ENCODE assay signal across 22 cellular contexts in the genomic region with DNA sequence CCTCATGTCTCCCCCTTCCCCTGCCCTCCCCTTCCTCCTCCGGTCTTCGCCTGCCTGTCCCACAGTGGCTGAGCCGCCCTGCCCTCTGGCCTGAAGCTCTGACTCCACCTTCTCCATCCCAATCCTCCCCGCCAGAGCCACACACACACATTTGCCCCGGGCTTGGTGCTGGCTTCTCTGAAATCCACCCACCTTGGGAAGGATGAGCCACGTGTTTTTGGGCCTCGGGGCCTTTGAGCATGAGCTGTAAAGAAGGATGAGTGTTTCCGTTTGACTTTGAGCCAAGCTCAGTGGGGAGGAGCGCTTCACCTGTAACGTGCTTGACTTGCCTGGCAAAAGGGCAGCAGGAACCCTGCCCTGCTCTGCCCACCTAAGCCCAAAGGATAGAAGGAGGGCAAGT.
DNase-seq lines count a peak whose midpoint lies in the region; ATAC-seq and TF ChIP-seq lines count a peak whose summit lies in the region.
"Had no signal": no experiment of that assay in that cellular context is flagged by ENCODE, and none has a peak within 500 bp of the region (broad histone marks: within the 10 kb centered on the region; RNA-seq: fewer than 3 reads in every experiment).

No MANE protein-coding gene starts in this region.

- RAD21 ChIA-PET in HCT116 (lab: Charles Lee; ENCODE audit: low non-redundant PET in 1 of 2, low total read pairs in 2 of 2, uncharacterized antibody in 2 of 2, unreplicated experiment in 2 of 2), result no interaction called here

- H3K4me3 ChIP-seq in HCT116 (replicated peaks in 1 of 2; ENCODE audit: low read depth in 1 of 2, low read length in 2 of 2) (no peak overlapping the region), esophagus squamous epithelium (no peak overlapping the region), right cardiac atrium (ENCODE audit: low read length) (no peak overlapping the region)
- H3K4me3 ChIP-seq: left ventricle myocardium inferior, tibial artery had no signal

- H3K9me3 ChIP-seq in HCT116 (ENCODE audit: control insufficient read depth in 1 of 2, insufficient read depth in 1 of 2, low read depth in 1 of 2, low read length in 2 of 2) (no peaks in the 10 kb centered on the region), esophagus squamous epithelium (no peaks in the 10 kb centered on the region), right cardiac atrium (ENCODE audit: control insufficient read depth, low read length) (no peaks in the 10 kb centered on the region)
- H3K9me3 ChIP-seq: left ventricle myocardium inferior, tibial artery had no signal

- POLR2A ChIA-PET in HCT116 (lab: Charles Lee) (no interaction called here), HEK293T (lab: Yijun Ruan, JAX) (no interaction called here)

- TF ChIP-seq RAD21 in HCT116 (IDR thresholded peaks at IDR 0.05; ENCODE audit: low read depth), result no peak

- H4K20me1 ChIP-seq in HCT116 (ENCODE audit: insufficient read depth), result no peaks in the 10 kb centered on the region

- intact Hi-C loops in HCT116 (cut with micrococcal nuclease), result no loop called here
- intact Hi-C loops in esophagus squamous epithelium (cut with DNase I), result no loop called here
- intact Hi-C loops in right cardiac atrium (cut with DNase I), result no loop called here

- H3K36me3 ChIP-seq in HCT116 (ENCODE audit: control insufficient read depth in 1 of 2, insufficient read depth in 2 of 2, low read length in 2 of 2) (no peaks in the 10 kb centered on the region), esophagus squamous epithelium (no peaks in the 10 kb centered on the region)
- H3K36me3 ChIP-seq: left ventricle myocardium inferior, tibial artery had no signal

- H3K27me3 ChIP-seq in HCT116 (ENCODE audit: insufficient read depth, low read length) (peaks cover 12% of the 10 kb centered on the region; the same call in 1 of the 2 replicates), esophagus squamous epithelium (no peaks in the 10 kb centered on the region), right cardiac atrium (ENCODE audit: control insufficient read depth, insufficient read depth) (no peaks in the 10 kb centered on the region)
- H3K27me3 ChIP-seq: tibial artery had no signal

- TF ChIP-seq POLR2A in HCT116 (IDR thresholded peaks at IDR 0.05; ENCODE audit: borderline replicate concordance, extremely low read depth, insufficient read depth, insufficient read length) (no peak), esophagus squamous epithelium (IDR thresholded peaks at IDR 0.05) (no peak)

- 40 to 57% methylated on average over 4 to 8 of the region's 10 CpGs for WGBS in esophagus squamous epithelium, 2 donors
- 93% methylated on average over 10 of the region's 10 CpGs for WGBS in right cardiac atrium

- DNase-seq in NCI-H748 (lab: John Stamatoyannopoulos, UW; ENCODE audit: unreplicated experiment) (peak; percentile 15), NCI-H748 treated with DMSO at 0.1 percent for 48 hours (lab: John Stamatoyannopoulos, UW) (no peak), HCT116 (ENCODE audit: low read depth, low spot score) (no peak), RPMI8226 (peak; percentile 62), esophagus squamous epithelium (lab: John Stamatoyannopoulos, UW) (no peak), right cardiac atrium (no peak), HEK293T (ENCODE audit: extremely low spot score) (no peak)
- DNase-seq: activated CD8-positive, alpha-beta memory T cell treated with anti-CD3 and anti-CD28 coated beads, Interleukin-2, amount 10 ng/mL, durations not matched to agents 7 days and 5 days; DMS 273 treated with DMSO at 0.1 percent for 48 hours; endodermal cell; GOT3; left ventricle myocardium inferior; natural killer cell; NCI-H1048; NCI-H1694 treated with DMSO at 0.1 percent for 48 hours; NCI-H526 treated with DMSO at 0.1 percent for 48 hours; OCI-M1; SHP77 treated with DMSO at 0.1 percent for 48 hours; tibial artery had no signal

- CTCF ChIA-PET in HCT116 (lab: Charles Lee) (no interaction called here), HEK293T (lab: Yijun Ruan, JAX) (no interaction called here)

- H3K79me2 ChIP-seq in HCT116 (ENCODE audit: insufficient read depth, low read length), result no peaks in the 10 kb centered on the region

- H3K27ac ChIP-seq in HCT116 (ENCODE audit: low read depth, low read length) (no peak overlapping the region), esophagus squamous epithelium (peak overlapping the region; percentile 34 to 86 (median 74)), right cardiac atrium (ENCODE audit: low read length) (no peak overlapping the region)
- H3K27ac ChIP-seq: 22Rv1, left ventricle myocardium inferior, tibial artery, VCaP had no signal

- ATAC-seq in HCT116, result no peak
- ATAC-seq in HG03039 (IDR thresholded peaks at IDR 0.05; ENCODE audit: unreplicated experiment), result no peak
- ATAC-seq in right cardiac atrium, result no peak
- ATAC-seq: activated CD8-positive, alpha-beta memory T cell treated with anti-CD3 and anti-CD28 coated beads, Interleukin-2, amount 10 ng/mL, durations not matched to agents 7 days and 5 days had no signal

- no peak overlapping the region for H3K4me2 ChIP-seq in HCT116 (ENCODE audit: low read length)

- H2AFZ ChIP-seq in HCT116 (ENCODE audit: low read depth, low read length, poor library complexity, severe bottlenecking), result no peak overlapping the region

- H3K4me1 ChIP-seq in HCT116 (ENCODE audit: control insufficient read depth in 1 of 2, insufficient read depth in 2 of 2, low read length in 2 of 2) (no peaks in the 10 kb centered on the region; a peak in 1 of 4 replicates), esophagus squamous epithelium (peaks cover 6 to 47% (median 15%) of the 10 kb centered on the region in 3 donors), right cardiac atrium (ENCODE audit: control insufficient read depth, insufficient read depth, low read length) (no peaks in the 10 kb centered on the region)
- H3K4me1 ChIP-seq: tibial artery had no signal

- H3K9me2 ChIP-seq in HCT116 (ENCODE audit: insufficient read depth), result no peaks in the 10 kb centered on the region

- BruUV-seq in HCT116 (replicated peaks; lab: Mats Ljungman, UMichigan), result no TSS peak

- no peak overlapping the region for H3K9ac ChIP-seq in HCT116 (ENCODE audit: low read length)

- TF ChIP-seq CTCF in HCT116 (IDR thresholded peaks at IDR 0.05 in 2 of 3, conservative IDR thresholded peaks at IDR 0.05 in 1 of 3; ENCODE audit: borderline replicate concordance in 1 of 3, insufficient read depth in 1 of 3, low read depth in 2 of 3, low read length in 2 of 3) (no peak), esophagus squamous epithelium (IDR thresholded peaks at IDR 0.05) (no peak)

TF ChIP-seq in HCT116, 20 proteins besides CTCF, POLR2A, EP300 and RAD21:
- TF ChIP-seq, protein P1, sequence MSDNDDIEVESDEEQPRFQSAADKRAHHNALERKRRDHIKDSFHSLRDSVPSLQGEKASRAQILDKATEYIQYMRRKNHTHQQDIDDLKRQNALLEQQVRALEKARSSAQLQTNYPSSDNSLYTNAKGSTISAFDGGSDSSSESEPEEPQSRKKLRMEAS (IDR thresholded peaks at IDR 0.05), result 0 out of 2 replicates have a peak, but pooled peaks have one; percentile 22
- TF ChIP-seq ELF1 (IDR thresholded peaks at IDR 0.05; ENCODE audit: borderline replicate concordance, low read depth), result no peak
- TF ChIP-seq ZNF274 (IDR thresholded peaks at IDR 0.05; ENCODE audit: low read depth, low read length), result no peak

TF ChIP-seq in HEK293T, 16 proteins besides CTCF, POLR2A, EP300 and RAD21:
- TF ChIP-seq BHLHE40 (IDR thresholded peaks at IDR 0.05; ENCODE audit: borderline replicate concordance) (no peak), L3MBTL2 (conservative IDR thresholded peaks at IDR 0.05) (no peak), FOXK2 (IDR thresholded peaks at IDR 0.05) (no peak), HDGF (IDR thresholded peaks at IDR 0.05; ENCODE audit: borderline replicate concordance) (no peak), FOXM1 (IDR thresholded peaks at IDR 0.05; ENCODE audit: borderline replicate concordance) (no peak), ARNT (IDR thresholded peaks at IDR 0.05) (no peak), NFRKB (IDR thresholded peaks at IDR 0.05) (no peak), ELF4 (IDR thresholded peaks at IDR 0.05) (no peak), CTBP1 (IDR thresholded peaks at IDR 0.05; ENCODE audit: borderline replicate concordance) (no peak), LEF1 (IDR thresholded peaks at IDR 0.05; ENCODE audit: borderline replicate concordance) (no peak), FOXA1 (IDR thresholded peaks at IDR 0.05) (no peak), TARDBP (IDR thresholded peaks at IDR 0.05) (no peak), SUZ12 (IDR thresholded peaks at IDR 0.05) (no peak), ZNF384 (IDR thresholded peaks at IDR 0.05) (no peak)
- TF ChIP-seq, protein P2, sequence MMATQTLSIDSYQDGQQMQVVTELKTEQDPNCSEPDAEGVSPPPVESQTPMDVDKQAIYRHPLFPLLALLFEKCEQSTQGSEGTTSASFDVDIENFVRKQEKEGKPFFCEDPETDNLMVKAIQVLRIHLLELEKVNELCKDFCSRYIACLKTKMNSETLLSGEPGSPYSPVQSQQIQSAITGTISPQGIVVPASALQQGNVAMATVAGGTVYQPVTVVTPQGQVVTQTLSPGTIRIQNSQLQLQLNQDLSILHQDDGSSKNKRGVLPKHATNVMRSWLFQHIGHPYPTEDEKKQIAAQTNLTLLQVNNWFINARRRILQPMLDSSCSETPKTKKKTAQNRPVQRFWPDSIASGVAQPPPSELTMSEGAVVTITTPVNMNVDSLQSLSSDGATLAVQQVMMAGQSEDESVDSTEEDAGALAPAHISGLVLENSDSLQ (IDR thresholded peaks at IDR 0.05), result no peak
TF ChIP-seq in HEK293T: peak in this region for 0.

Comparison
In these comparisons a context has a peak if more than half of its experiments do, and no peak if none do; other contexts are left out.
1. DNase-seq: peak in NCI-H748 (single experiment) and RPMI8226 (single experiment); none in NCI-H748 treated with DMSO at 0.1 percent for 48 hours (single experiment), HCT116 (single experiment), esophagus squamous epithelium (single experiment), right cardiac atrium (0 of 3) and HEK293T (single experiment).
2. H3K27ac ChIP-seq: peak in esophagus squamous epithelium (4 of 4); none in HCT116 (single experiment) and right cardiac atrium (single experiment).